ENCODE assay signal across 11 cellular contexts in the genomic region with DNA sequence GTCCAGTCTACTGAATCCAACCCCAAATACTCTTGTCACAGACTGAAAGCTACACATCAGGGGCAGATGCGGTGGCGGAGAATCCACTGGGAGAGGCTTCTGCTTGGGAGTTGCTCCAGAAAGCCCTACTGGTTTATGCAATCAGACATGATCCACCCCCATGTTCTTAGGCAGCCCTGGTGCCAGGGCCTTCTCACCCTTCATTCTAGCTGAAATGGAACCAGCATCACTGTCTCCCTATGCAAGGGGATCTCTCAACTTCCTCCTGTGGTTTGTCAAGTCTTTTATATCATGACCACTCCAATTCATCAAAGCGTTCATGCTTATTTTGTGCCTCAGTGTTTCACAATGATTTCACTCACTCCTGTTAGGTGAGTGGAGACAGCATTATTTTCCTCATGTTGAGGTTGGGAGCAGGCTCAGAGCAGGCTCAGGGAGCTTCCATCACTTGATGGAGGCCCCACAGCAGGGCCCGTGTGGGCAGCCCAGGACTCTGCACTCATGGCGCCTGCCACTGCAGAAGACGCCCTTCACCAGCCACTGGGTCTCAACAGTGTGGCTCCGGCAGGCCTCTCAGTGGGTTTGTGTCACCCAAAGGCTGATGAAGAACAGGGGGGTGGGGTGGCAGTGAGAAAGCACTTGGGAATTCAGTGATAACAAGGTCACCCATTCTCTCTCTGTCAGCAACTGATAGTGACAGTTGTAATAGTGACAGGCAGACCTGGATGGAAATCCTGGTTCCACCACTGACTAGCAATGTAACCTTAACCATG.
A peak's percentile ranks its signal among the peaks of the same experiment; 100 is the strongest.
DNase-seq lines count a peak whose midpoint lies in the region; ATAC-seq and TF ChIP-seq lines count a peak whose summit lies in the region.
"Had no signal": no experiment of that assay in that cellular context is flagged by ENCODE, and none has a peak within 500 bp of the region (broad histone marks: within the 10 kb centered on the region; RNA-seq: fewer than 3 reads in every experiment).

No MANE protein-coding gene starts in this region.

- ATAC-seq in activated CD4-positive, alpha-beta T cell treated with anti-CD3 and anti-CD28 coated beads for 36 hours = peak; percentile 10
- no peak for ATAC-seq in HG03565 (IDR thresholded peaks at IDR 0.05; ENCODE audit: unreplicated experiment)

- H3K4me1 Mint-ChIP-seq in activated CD4-positive, alpha-beta T cell treated with anti-CD3 and anti-CD28 coated beads for 36 hours = peaks cover 55% of the 10 kb centered on the region

- no peaks in the 10 kb centered on the region for H3K36me3 Mint-ChIP-seq in activated CD4-positive, alpha-beta T cell treated with anti-CD3 and anti-CD28 coated beads for 36 hours (ENCODE audit: low read depth)

- peaks cover 0 to 55% (median 7%) of the 10 kb centered on the region in 4 donors for H3K4me1 ChIP-seq in stomach
- H3K4me1 ChIP-seq in Karpas-422 (ENCODE audit: low read length) = peaks cover 3% of the 10 kb centered on the region; the same call in 1 of the 2 replicates
- H3K4me1 ChIP-seq: thyroid gland had no signal

- H3K9ac ChIP-seq in Karpas-422 (ENCODE audit: low read length) = no peak overlapping the region

- CTCF ChIA-PET in activated CD4-positive, alpha-beta T cell treated with anti-CD3 and anti-CD28 coated beads for 36 hours (lab: Charles Lee) = interaction anchor here (0.6 to 13.7 kb wide), 10 partner anchors 11 to 365 kb away, joined by 3 to 153 read pairs (median 6); no protein-coding TSS in a partner anchor

- peak overlapping the region; percentile 94 for H3K27ac Mint-ChIP-seq in activated CD4-positive, alpha-beta T cell treated with anti-CD3 and anti-CD28 coated beads for 36 hours

- no peak for TF ChIP-seq CTCF in stomach (IDR thresholded peaks at IDR 0.05)

- H3K27me3 Mint-ChIP-seq in activated CD4-positive, alpha-beta T cell treated with anti-CD3 and anti-CD28 coated beads for 36 hours = no peaks in the 10 kb centered on the region

- no peak for TF ChIP-seq POLR2A in erythroblast (IDR thresholded peaks at IDR 0.05; ENCODE audit: low read length)
- TF ChIP-seq POLR2A in stomach (IDR thresholded peaks at IDR 0.05) = no peak

- no peak for TF ChIP-seq EP300 in stomach (IDR thresholded peaks at IDR 0.05)

- H3K9me3 Mint-ChIP-seq in activated CD4-positive, alpha-beta T cell treated with anti-CD3 and anti-CD28 coated beads for 36 hours (ENCODE audit: low read depth) = no peaks in the 10 kb centered on the region

- no peaks in the 10 kb centered on the region for H3K27me3 ChIP-seq in stomach
- no peaks in the 10 kb centered on the region for H3K27me3 ChIP-seq in Karpas-422 (ENCODE audit: low read length)
- H3K27me3 ChIP-seq: thyroid gland had no signal

- no peaks in the 10 kb centered on the region for H3K9me2 ChIP-seq in Karpas-422 (replicated peaks; ENCODE audit: insufficient read depth, low read length)

- DNase-seq in activated CD4-positive, alpha-beta T cell treated with anti-CD3 and anti-CD28 coated beads for 36 hours = peak; percentile 43
- DNase-seq in activated CD4-positive, alpha-beta T cell treated with anti-CD3 and anti-CD28 coated beads, Interleukin-2, amount 50 U/mL, for 48 hours = no peak
- DNase-seq in SKM-1 (lab: John Stamatoyannopoulos, UW; ENCODE audit: unreplicated experiment) (peak; percentile 20), erythroblast (lab: John Stamatoyannopoulos, UW) (peak; percentile 95 to 98), stomach (no peak), Karpas-422 (no peak)
- no peak for DNase-seq in stimulated activated naive CD4-positive, alpha-beta T cell treated with Interleukin-2 at 50 U/mL for 16 hours (lab: John Stamatoyannopoulos, UW)
- DNase-seq: dermis blood vessel endothelial cell had no signal

- 81 to 89% (median 85%) methylated on average over 7 of the region's 7 CpGs for WGBS in stomach, 5 donors

- H3K36me3 ChIP-seq in stomach (no peaks in the 10 kb centered on the region), Karpas-422 (ENCODE audit: insufficient read depth, low read length) (no peaks in the 10 kb centered on the region)
- H3K36me3 ChIP-seq: thyroid gland had no signal

- intact Hi-C loops in activated CD4-positive, alpha-beta T cell treated with anti-CD3 and anti-CD28 coated beads for 36 hours (cut with DNase I, micrococcal nuclease) = loop anchor here (1.0 kb wide), 3 partner anchors 12 to 130 kb away; partner anchors contain the start of gene ATP1A1 (in 1 of the 2)
- intact Hi-C loops in stomach (cut with DNase I; ENCODE audit: low total_unique reads) = no loop called here

- H2AFZ ChIP-seq in Karpas-422 (ENCODE audit: low read length) = no peak overlapping the region

- POLR2A ChIA-PET in activated CD4-positive, alpha-beta T cell treated with anti-CD3 and anti-CD28 coated beads for 36 hours (lab: Charles Lee) = interaction anchor here (1.1 to 2.0 kb wide), 2 partner anchors 11 to 53 kb away, joined by 3 to 14 read pairs; no protein-coding TSS in a partner anchor

- no peaks in the 10 kb centered on the region for H3K9me3 ChIP-seq in stomach
- no peaks in the 10 kb centered on the region for H3K9me3 ChIP-seq in Karpas-422 (ENCODE audit: low read length)
- H3K9me3 ChIP-seq: thyroid gland had no signal

- H3K4me3 Mint-ChIP-seq in activated CD4-positive, alpha-beta T cell treated with anti-CD3 and anti-CD28 coated beads for 36 hours = no peak overlapping the region

- H3K27ac ChIP-seq in stomach (peak overlapping the region in 3 of 5 donors; percentile 39 to 74 (median 70)), Karpas-422 (ENCODE audit: low read length) (no peak overlapping the region)
- H3K27ac ChIP-seq: SK-N-MC, thyroid gland had no signal

- H3K4me2 ChIP-seq in Karpas-422 (ENCODE audit: low read depth, low read length, poor library complexity, severe bottlenecking) = no peak overlapping the region

- no peaks in the 10 kb centered on the region for H3K79me2 ChIP-seq in Karpas-422 (ENCODE audit: low read length)

- H3K4me3 ChIP-seq in stomach (no peak overlapping the region), Karpas-422 (ENCODE audit: low read length) (no peak overlapping the region)
- H3K4me3 ChIP-seq: SK-N-MC, thyroid gland had no signal

- no peaks in the 10 kb centered on the region for H4K20me1 ChIP-seq in Karpas-422 (ENCODE audit: insufficient read depth, low read depth, low read length)

Comparison
In these comparisons a context has a peak if more than half of its experiments do, and no peak if none do; other contexts are left out.
1. DNase-seq: peak in activated CD4-positive, alpha-beta T cell treated with anti-CD3 and anti-CD28 coated beads for 36 hours (single experiment), SKM-1 (single experiment) and erythroblast (2 of 2); none in activated CD4-positive, alpha-beta T cell treated with anti-CD3 and anti-CD28 coated beads, Interleukin-2, amount 50 U/mL, for 48 hours (0 of 2), stomach (single experiment), stimulated activated naive CD4-positive, alpha-beta T cell treated with Interleukin-2 at 50 U/mL for 16 hours (single experiment) and Karpas-422 (single experiment).